Comparison of ENCODE assay signal across 1 cellular context in the genomic region with DNA sequence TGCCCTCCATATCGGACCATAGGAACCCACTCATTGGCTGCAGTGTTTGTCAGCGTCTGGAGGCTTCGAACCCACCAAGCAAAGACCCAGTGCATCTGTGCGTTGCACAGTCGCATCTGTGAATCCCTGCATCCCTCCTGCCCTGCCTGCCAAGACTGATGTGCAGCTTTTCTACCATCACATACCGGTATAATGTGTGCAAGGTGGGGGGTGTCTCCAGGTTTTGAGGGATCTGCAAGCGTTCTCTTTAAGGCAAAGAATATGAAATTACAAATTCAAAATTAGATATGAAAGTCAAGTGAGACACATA.
TF ChIP-seq lines count a peak whose summit lies in the region.

No MANE protein-coding gene starts in this region.

TF ChIP-seq in IMR-90, 13 proteins besides CTCF, POLR2A, EP300 and RAD21:
- TF ChIP-seq BHLHE40 (IDR thresholded peaks at IDR 0.05; ENCODE audit: low read depth, low read length) = no peak
- TF ChIP-seq CEBPB (IDR thresholded peaks at IDR 0.05; ENCODE audit: low read depth, low read length) = no peak
- TF ChIP-seq SMC3 (IDR thresholded peaks at IDR 0.05; ENCODE audit: low read depth, low read length) = no peak
- no peak for TF ChIP-seq FOS (IDR thresholded peaks at IDR 0.05; ENCODE audit: low read depth, low read length)
- no peak for TF ChIP-seq CHD1 (IDR thresholded peaks at IDR 0.05; ENCODE audit: low read depth, low read length)
- no peak for TF ChIP-seq NFE2L2 (IDR thresholded peaks at IDR 0.05; ENCODE audit: low read depth, low read length)
- TF ChIP-seq MXI1 (IDR thresholded peaks at IDR 0.05; ENCODE audit: borderline replicate concordance, low read depth, low read length) = no peak
- TF ChIP-seq, protein P1, sequence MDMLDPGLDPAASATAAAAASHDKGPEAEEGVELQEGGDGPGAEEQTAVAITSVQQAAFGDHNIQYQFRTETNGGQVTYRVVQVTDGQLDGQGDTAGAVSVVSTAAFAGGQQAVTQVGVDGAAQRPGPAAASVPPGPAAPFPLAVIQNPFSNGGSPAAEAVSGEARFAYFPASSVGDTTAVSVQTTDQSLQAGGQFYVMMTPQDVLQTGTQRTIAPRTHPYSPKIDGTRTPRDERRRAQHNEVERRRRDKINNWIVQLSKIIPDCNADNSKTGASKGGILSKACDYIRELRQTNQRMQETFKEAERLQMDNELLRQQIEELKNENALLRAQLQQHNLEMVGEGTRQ (IDR thresholded peaks at IDR 0.05; ENCODE audit: low read depth, low read length) = no peak
- no peak for TF ChIP-seq RFX5 (IDR thresholded peaks at IDR 0.05; ENCODE audit: low read depth, low read length)
- TF ChIP-seq RCOR1 (IDR thresholded peaks at IDR 0.05; ENCODE audit: insufficient replicate concordance, low read length) = no peak
- no peak for TF ChIP-seq MAZ (IDR thresholded peaks at IDR 0.05; ENCODE audit: borderline replicate concordance, low read depth, low read length)
- TF ChIP-seq MAFK (IDR thresholded peaks at IDR 0.05; ENCODE audit: low read depth, low read length) = no peak
- TF ChIP-seq, protein P2, sequence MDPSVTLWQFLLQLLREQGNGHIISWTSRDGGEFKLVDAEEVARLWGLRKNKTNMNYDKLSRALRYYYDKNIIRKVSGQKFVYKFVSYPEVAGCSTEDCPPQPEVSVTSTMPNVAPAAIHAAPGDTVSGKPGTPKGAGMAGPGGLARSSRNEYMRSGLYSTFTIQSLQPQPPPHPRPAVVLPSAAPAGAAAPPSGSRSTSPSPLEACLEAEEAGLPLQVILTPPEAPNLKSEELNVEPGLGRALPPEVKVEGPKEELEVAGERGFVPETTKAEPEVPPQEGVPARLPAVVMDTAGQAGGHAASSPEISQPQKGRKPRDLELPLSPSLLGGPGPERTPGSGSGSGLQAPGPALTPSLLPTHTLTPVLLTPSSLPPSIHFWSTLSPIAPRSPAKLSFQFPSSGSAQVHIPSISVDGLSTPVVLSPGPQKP (IDR thresholded peaks at IDR 0.05; ENCODE audit: borderline replicate concordance, low read depth, low read length) = no peak
